ENCODE assay signal across 1 cellular context in the genomic region with DNA sequence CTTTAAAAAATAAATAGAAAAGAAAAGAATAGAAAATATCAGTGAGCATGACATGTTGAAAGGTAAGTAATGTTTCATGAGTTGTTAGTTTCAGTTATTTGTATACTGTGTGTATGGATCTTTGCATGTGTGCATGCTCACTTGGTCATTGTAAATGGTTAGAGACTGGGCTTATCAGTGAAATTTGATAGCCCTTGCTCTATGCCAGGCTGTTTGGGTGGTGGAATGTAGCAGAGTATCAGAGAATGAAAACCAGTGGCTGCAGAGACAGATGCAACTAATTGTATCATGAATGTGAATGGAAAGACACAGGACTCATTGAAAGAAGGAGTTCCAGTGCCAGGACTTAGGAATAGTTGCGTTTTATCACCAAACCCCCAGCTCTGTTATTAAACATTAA.
TF ChIP-seq lines count a peak whose summit lies in the region.

No MANE protein-coding gene starts in this region.

TF ChIP-seq in HepG2, 621 proteins besides CTCF, POLR2A, EP300 and RAD21 (continues in another document):
- TF ChIP-seq GATA4 (IDR thresholded peaks at IDR 0.05; ENCODE audit: borderline replicate concordance, low read depth), result no peak
- TF ChIP-seq, protein P1, sequence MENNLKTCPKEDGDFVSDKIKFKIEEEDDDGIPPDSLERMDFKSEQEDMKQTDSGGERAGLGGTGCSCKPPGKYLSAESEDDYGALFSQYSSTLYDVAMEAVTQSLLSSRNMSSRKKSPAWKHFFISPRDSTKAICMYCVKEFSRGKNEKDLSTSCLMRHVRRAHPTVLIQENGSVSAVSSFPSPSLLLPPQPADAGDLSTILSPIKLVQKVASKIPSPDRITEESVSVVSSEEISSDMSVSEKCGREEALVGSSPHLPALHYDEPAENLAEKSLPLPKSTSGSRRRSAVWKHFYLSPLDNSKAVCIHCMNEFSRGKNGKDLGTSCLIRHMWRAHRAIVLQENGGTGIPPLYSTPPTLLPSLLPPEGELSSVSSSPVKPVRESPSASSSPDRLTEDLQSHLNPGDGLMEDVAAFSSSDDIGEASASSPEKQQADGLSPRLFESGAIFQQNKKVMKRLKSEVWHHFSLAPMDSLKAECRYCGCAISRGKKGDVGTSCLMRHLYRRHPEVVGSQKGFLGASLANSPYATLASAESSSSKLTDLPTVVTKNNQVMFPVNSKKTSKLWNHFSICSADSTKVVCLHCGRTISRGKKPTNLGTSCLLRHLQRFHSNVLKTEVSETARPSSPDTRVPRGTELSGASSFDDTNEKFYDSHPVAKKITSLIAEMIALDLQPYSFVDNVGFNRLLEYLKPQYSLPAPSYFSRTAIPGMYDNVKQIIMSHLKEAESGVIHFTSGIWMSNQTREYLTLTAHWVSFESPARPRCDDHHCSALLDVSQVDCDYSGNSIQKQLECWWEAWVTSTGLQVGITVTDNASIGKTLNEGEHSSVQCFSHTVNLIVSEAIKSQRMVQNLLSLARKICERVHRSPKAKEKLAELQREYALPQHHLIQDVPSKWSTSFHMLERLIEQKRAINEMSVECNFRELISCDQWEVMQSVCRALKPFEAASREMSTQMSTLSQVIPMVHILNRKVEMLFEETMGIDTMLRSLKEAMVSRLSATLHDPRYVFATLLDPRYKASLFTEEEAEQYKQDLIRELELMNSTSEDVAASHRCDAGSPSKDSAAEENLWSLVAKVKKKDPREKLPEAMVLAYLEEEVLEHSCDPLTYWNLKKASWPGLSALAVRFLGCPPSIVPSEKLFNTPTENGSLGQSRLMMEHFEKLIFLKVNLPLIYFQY (CRISPR knock-in tag; IDR thresholded peaks at IDR 0.05; ENCODE audit: borderline replicate concordance), result no peak
- no peak for TF ChIP-seq TMF1 (CRISPR knock-in tag; IDR thresholded peaks at IDR 0.05; ENCODE audit: low read depth)
- TF ChIP-seq ZNF17 (CRISPR knock-in tag; IDR thresholded peaks at IDR 0.05), result no peak
- TF ChIP-seq, protein P2, sequence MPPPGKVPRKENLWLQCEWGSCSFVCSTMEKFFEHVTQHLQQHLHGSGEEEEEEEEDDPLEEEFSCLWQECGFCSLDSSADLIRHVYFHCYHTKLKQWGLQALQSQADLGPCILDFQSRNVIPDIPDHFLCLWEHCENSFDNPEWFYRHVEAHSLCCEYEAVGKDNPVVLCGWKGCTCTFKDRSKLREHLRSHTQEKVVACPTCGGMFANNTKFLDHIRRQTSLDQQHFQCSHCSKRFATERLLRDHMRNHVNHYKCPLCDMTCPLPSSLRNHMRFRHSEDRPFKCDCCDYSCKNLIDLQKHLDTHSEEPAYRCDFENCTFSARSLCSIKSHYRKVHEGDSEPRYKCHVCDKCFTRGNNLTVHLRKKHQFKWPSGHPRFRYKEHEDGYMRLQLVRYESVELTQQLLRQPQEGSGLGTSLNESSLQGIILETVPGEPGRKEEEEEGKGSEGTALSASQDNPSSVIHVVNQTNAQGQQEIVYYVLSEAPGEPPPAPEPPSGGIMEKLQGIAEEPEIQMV (CRISPR knock-in tag; IDR thresholded peaks at IDR 0.05; ENCODE audit: low read depth), result no peak
- TF ChIP-seq, protein P3, sequence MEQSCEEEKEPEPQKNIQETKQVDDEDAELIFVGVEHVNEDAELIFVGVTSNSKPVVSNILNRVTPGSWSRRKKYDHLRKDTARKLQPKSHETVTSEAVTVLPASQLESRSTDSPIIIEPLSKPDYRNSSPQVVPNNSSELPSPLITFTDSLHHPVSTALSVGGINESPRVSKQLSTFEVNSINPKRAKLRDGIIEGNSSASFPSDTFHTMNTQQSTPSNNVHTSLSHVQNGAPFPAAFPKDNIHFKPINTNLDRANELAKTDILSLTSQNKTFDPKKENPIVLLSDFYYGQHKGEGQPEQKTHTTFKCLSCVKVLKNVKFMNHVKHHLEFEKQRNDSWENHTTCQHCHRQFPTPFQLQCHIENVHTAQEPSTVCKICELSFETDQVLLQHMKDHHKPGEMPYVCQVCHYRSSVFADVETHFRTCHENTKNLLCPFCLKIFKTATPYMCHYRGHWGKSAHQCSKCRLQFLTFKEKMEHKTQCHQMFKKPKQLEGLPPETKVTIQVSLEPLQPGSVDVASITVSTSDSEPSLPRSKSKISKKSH (CRISPR knock-in tag; IDR thresholded peaks at IDR 0.05; ENCODE audit: borderline replicate concordance), result no peak
- TF ChIP-seq, protein P4, sequence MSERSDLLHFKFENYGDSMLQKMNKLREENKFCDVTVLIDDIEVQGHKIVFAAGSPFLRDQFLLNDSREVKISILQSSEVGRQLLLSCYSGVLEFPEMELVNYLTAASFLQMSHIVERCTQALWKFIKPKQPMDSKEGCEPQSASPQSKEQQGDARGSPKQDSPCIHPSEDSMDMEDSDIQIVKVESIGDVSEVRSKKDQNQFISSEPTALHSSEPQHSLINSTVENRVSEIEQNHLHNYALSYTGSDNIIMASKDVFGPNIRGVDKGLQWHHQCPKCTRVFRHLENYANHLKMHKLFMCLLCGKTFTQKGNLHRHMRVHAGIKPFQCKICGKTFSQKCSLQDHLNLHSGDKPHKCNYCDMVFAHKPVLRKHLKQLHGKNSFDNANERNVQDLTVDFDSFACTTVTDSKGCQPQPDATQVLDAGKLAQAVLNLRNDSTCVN (CRISPR knock-in tag; IDR thresholded peaks at IDR 0.05; ENCODE audit: borderline replicate concordance), result no peak
- no peak for TF ChIP-seq ZNF782 (CRISPR knock-in tag; IDR thresholded peaks at IDR 0.05; ENCODE audit: borderline replicate concordance)
- no peak for TF ChIP-seq ZNF333 (CRISPR knock-in tag; IDR thresholded peaks at IDR 0.05; ENCODE audit: borderline replicate concordance)
- TF ChIP-seq ZNF768 (CRISPR knock-in tag; IDR thresholded peaks at IDR 0.05), result no peak
- TF ChIP-seq, protein P5, sequence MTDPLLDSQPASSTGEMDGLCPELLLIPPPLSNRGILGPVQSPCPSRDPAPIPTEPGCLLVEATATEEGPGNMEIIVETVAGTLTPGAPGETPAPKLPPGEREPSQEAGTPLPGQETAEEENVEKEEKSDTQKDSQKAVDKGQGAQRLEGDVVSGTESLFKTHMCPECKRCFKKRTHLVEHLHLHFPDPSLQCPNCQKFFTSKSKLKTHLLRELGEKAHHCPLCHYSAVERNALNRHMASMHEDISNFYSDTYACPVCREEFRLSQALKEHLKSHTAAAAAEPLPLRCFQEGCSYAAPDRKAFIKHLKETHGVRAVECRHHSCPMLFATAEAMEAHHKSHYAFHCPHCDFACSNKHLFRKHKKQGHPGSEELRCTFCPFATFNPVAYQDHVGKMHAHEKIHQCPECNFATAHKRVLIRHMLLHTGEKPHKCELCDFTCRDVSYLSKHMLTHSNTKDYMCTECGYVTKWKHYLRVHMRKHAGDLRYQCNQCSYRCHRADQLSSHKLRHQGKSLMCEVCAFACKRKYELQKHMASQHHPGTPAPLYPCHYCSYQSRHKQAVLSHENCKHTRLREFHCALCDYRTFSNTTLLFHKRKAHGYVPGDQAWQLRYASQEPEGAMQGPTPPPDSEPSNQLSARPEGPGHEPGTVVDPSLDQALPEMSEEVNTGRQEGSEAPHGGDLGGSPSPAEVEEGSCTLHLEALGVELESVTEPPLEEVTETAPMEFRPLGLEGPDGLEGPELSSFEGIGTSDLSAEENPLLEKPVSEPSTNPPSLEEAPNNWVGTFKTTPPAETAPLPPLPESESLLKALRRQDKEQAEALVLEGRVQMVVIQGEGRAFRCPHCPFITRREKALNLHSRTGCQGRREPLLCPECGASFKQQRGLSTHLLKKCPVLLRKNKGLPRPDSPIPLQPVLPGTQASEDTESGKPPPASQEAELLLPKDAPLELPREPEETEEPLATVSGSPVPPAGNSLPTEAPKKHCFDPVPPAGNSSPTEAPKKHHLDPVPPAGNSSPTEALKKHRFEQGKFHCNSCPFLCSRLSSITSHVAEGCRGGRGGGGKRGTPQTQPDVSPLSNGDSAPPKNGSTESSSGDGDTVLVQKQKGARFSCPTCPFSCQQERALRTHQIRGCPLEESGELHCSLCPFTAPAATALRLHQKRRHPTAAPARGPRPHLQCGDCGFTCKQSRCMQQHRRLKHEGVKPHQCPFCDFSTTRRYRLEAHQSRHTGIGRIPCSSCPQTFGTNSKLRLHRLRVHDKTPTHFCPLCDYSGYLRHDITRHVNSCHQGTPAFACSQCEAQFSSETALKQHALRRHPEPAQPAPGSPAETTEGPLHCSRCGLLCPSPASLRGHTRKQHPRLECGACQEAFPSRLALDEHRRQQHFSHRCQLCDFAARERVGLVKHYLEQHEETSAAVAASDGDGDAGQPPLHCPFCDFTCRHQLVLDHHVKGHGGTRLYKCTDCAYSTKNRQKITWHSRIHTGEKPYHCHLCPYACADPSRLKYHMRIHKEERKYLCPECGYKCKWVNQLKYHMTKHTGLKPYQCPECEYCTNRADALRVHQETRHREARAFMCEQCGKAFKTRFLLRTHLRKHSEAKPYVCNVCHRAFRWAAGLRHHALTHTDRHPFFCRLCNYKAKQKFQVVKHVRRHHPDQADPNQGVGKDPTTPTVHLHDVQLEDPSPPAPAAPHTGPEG (CRISPR knock-in tag; IDR thresholded peaks at IDR 0.05), result no peak
- no peak for TF ChIP-seq ZNF776 (CRISPR knock-in tag; IDR thresholded peaks at IDR 0.05)
- TF ChIP-seq NR2F1 (CRISPR knock-in tag; IDR thresholded peaks at IDR 0.05), result no peak
- no peak for TF ChIP-seq GTF3A (CRISPR knock-in tag; conservative IDR thresholded peaks at IDR 0.05)
- TF ChIP-seq MBNL3 (CRISPR knock-in tag; conservative IDR thresholded peaks at IDR 0.05), result no peak
- no peak for TF ChIP-seq ZNF652 (CRISPR knock-in tag; IDR thresholded peaks at IDR 0.05; ENCODE audit: borderline replicate concordance, low read depth)
- TF ChIP-seq GATAD2A (CRISPR knock-in tag; IDR thresholded peaks at IDR 0.05), result 0 out of 2 replicates have a peak, but pooled peaks have one; percentile 37
- TF ChIP-seq ZNF569 (CRISPR knock-in tag; IDR thresholded peaks at IDR 0.05; ENCODE audit: borderline replicate concordance), result no peak
- TF ChIP-seq, protein P6, sequence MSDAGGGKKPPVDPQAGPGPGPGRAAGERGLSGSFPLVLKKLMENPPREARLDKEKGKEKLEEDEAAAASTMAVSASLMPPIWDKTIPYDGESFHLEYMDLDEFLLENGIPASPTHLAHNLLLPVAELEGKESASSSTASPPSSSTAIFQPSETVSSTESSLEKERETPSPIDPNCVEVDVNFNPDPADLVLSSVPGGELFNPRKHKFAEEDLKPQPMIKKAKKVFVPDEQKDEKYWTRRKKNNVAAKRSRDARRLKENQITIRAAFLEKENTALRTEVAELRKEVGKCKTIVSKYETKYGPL (CRISPR knock-in tag; IDR thresholded peaks at IDR 0.05), result no peak
- TF ChIP-seq, protein P7, sequence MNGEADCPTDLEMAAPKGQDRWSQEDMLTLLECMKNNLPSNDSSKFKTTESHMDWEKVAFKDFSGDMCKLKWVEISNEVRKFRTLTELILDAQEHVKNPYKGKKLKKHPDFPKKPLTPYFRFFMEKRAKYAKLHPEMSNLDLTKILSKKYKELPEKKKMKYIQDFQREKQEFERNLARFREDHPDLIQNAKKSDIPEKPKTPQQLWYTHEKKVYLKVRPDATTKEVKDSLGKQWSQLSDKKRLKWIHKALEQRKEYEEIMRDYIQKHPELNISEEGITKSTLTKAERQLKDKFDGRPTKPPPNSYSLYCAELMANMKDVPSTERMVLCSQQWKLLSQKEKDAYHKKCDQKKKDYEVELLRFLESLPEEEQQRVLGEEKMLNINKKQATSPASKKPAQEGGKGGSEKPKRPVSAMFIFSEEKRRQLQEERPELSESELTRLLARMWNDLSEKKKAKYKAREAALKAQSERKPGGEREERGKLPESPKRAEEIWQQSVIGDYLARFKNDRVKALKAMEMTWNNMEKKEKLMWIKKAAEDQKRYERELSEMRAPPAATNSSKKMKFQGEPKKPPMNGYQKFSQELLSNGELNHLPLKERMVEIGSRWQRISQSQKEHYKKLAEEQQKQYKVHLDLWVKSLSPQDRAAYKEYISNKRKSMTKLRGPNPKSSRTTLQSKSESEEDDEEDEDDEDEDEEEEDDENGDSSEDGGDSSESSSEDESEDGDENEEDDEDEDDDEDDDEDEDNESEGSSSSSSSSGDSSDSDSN (CRISPR knock-in tag; IDR thresholded peaks at IDR 0.05), result no peak
- TF ChIP-seq SIX1 (CRISPR knock-in tag; IDR thresholded peaks at IDR 0.05; ENCODE audit: borderline replicate concordance), result peak; percentile 94
- TF ChIP-seq, protein P8, sequence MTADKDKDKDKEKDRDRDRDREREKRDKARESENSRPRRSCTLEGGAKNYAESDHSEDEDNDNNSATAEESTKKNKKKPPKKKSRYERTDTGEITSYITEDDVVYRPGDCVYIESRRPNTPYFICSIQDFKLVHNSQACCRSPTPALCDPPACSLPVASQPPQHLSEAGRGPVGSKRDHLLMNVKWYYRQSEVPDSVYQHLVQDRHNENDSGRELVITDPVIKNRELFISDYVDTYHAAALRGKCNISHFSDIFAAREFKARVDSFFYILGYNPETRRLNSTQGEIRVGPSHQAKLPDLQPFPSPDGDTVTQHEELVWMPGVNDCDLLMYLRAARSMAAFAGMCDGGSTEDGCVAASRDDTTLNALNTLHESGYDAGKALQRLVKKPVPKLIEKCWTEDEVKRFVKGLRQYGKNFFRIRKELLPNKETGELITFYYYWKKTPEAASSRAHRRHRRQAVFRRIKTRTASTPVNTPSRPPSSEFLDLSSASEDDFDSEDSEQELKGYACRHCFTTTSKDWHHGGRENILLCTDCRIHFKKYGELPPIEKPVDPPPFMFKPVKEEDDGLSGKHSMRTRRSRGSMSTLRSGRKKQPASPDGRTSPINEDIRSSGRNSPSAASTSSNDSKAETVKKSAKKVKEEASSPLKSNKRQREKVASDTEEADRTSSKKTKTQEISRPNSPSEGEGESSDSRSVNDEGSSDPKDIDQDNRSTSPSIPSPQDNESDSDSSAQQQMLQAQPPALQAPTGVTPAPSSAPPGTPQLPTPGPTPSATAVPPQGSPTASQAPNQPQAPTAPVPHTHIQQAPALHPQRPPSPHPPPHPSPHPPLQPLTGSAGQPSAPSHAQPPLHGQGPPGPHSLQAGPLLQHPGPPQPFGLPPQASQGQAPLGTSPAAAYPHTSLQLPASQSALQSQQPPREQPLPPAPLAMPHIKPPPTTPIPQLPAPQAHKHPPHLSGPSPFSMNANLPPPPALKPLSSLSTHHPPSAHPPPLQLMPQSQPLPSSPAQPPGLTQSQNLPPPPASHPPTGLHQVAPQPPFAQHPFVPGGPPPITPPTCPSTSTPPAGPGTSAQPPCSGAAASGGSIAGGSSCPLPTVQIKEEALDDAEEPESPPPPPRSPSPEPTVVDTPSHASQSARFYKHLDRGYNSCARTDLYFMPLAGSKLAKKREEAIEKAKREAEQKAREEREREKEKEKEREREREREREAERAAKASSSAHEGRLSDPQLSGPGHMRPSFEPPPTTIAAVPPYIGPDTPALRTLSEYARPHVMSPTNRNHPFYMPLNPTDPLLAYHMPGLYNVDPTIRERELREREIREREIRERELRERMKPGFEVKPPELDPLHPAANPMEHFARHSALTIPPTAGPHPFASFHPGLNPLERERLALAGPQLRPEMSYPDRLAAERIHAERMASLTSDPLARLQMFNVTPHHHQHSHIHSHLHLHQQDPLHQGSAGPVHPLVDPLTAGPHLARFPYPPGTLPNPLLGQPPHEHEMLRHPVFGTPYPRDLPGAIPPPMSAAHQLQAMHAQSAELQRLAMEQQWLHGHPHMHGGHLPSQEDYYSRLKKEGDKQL (CRISPR knock-in tag; IDR thresholded peaks at IDR 0.05; ENCODE audit: low read depth), result no peak
- TF ChIP-seq ZBTB7B (CRISPR knock-in tag; IDR thresholded peaks at IDR 0.05), result no peak
- TF ChIP-seq ZNF644 (CRISPR knock-in tag; IDR thresholded peaks at IDR 0.05; ENCODE audit: low read depth), result 0 out of 2 replicates have a peak, but pooled peaks have one; percentile 30
- TF ChIP-seq, protein P9, sequence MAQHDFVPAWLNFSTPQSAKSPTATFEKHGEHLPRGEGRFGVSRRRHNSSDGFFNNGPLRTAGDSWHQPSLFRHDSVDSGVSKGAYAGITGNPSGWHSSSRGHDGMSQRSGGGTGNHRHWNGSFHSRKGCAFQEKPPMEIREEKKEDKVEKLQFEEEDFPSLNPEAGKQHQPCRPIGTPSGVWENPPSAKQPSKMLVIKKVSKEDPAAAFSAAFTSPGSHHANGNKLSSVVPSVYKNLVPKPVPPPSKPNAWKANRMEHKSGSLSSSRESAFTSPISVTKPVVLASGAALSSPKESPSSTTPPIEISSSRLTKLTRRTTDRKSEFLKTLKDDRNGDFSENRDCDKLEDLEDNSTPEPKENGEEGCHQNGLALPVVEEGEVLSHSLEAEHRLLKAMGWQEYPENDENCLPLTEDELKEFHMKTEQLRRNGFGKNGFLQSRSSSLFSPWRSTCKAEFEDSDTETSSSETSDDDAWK (CRISPR knock-in tag; IDR thresholded peaks at IDR 0.05), result no peak
- peak; percentile 86 for TF ChIP-seq SIX4 (CRISPR knock-in tag; IDR thresholded peaks at IDR 0.05)
- TF ChIP-seq ZNF335 (CRISPR knock-in tag; IDR thresholded peaks at IDR 0.05), result no peak
- no peak for TF ChIP-seq SMAD9 (CRISPR knock-in tag; IDR thresholded peaks at IDR 0.05)
